Comparison of ENCODE assay signal across 14 cellular contexts in genomic region chr18:55248497-55248896, GRCh38.
DNase-seq lines count a peak whose midpoint lies in the region; ATAC-seq lines count a peak whose summit lies in the region.
"Had no signal": no experiment of that assay in that cellular context is flagged by ENCODE, and none has a peak within 500 bp of the region (broad histone marks: within the 10 kb centered on the region; RNA-seq: fewer than 3 reads in every experiment).

No MANE protein-coding gene starts in this region.

- ATAC-seq in GM18508 (IDR thresholded peaks at IDR 0.05; ENCODE audit: insufficient read depth, unreplicated experiment) (peak; percentile 28), GM21390 (IDR thresholded peaks at IDR 0.05; ENCODE audit: unreplicated experiment) (peak; percentile 33), HG03354 (IDR thresholded peaks at IDR 0.05; ENCODE audit: poor library complexity, severe bottlenecking, unreplicated experiment) (peak; percentile 26)
- ATAC-seq: esophagus mucosa, GM23338 had no signal

- peaks cover 2% of the 10 kb centered on the region for H3K36me3 Mint-ChIP-seq in activated T-helper 2 cell treated with anti-CD3 and anti-CD28 coated beads, Interferon-gamma antibody, Interleukin-2, Interleukin-4, amounts not matched to agents 10 μg/mL and 5 μg/mL and 100 μg/mL, durations not matched to agents 14 hours and 24 hours and 36 hours (ENCODE audit: low read depth)

- H3K4me1 Mint-ChIP-seq in activated T-helper 2 cell treated with anti-CD3 and anti-CD28 coated beads, Interferon-gamma antibody, Interleukin-2, Interleukin-4, amounts not matched to agents 10 μg/mL and 5 μg/mL and 100 μg/mL, durations not matched to agents 14 hours and 24 hours and 36 hours (ENCODE audit: low read depth) = peaks cover 46% of the 10 kb centered on the region

- H3K27ac Mint-ChIP-seq in activated T-helper 2 cell treated with anti-CD3 and anti-CD28 coated beads, Interferon-gamma antibody, Interleukin-2, Interleukin-4, amounts not matched to agents 10 μg/mL and 5 μg/mL and 100 μg/mL, durations not matched to agents 14 hours and 24 hours and 36 hours = peak overlapping the region; percentile 94
- H3K27ac Mint-ChIP-seq: GM23338; stimulated activated naive CD8-positive, alpha-beta T cell treated with anti-CD3 and anti-CD28 coated beads, Interleukin-15, Interleukin-2, amounts not matched to agents 100 ng/mL and 50 ng/mL, for 24 hours had no signal

- intact Hi-C loops in activated T-helper 2 cell treated with anti-CD3 and anti-CD28 coated beads, Interferon-gamma antibody, Interleukin-2, Interleukin-4, amounts not matched to agents 10 μg/mL and 5 μg/mL and 100 μg/mL, durations not matched to agents 14 hours and 24 hours and 36 hours (cut with micrococcal nuclease) = loop anchor here (5.0 to 10.0 kb wide), 4 partner anchors 239 to 986 kb away; no protein-coding TSS in a partner anchor
- intact Hi-C loops in cardiac septum (cut with DNase I) = no loop called here

- H3K4me3 Mint-ChIP-seq in activated T-helper 2 cell treated with anti-CD3 and anti-CD28 coated beads, Interferon-gamma antibody, Interleukin-2, Interleukin-4, amounts not matched to agents 10 μg/mL and 5 μg/mL and 100 μg/mL, durations not matched to agents 14 hours and 24 hours and 36 hours (ENCODE audit: low read depth) = no peak overlapping the region
- H3K4me3 Mint-ChIP-seq: GM23338; stimulated activated naive CD8-positive, alpha-beta T cell treated with anti-CD3 and anti-CD28 coated beads, Interleukin-15, Interleukin-2, amounts not matched to agents 100 ng/mL and 50 ng/mL, for 24 hours had no signal

- no peaks in the 10 kb centered on the region for H3K27me3 Mint-ChIP-seq in activated T-helper 2 cell treated with anti-CD3 and anti-CD28 coated beads, Interferon-gamma antibody, Interleukin-2, Interleukin-4, amounts not matched to agents 10 μg/mL and 5 μg/mL and 100 μg/mL, durations not matched to agents 14 hours and 24 hours and 36 hours (ENCODE audit: low read depth)
- H3K27me3 Mint-ChIP-seq: stimulated activated naive CD8-positive, alpha-beta T cell treated with anti-CD3 and anti-CD28 coated beads, Interleukin-15, Interleukin-2, amounts not matched to agents 100 ng/mL and 50 ng/mL, for 24 hours had no signal

- in situ Hi-C loops in ACHN (cut with HindIII; ENCODE audit: low pct_ligation_motif_present, low pct_unique_long_range_greater_than_20kb, low sequenced_read_pairs) = no loop called here

- DNase-seq in activated T-helper 2 cell treated with anti-CD3 and anti-CD28 coated beads, Interferon-gamma antibody, Interleukin-2, Interleukin-4, amounts not matched to agents 10 μg/mL and 5 μg/mL and 100 μg/mL, durations not matched to agents 14 hours and 24 hours and 36 hours (ENCODE audit: low spot score) = no peak
- DNase-seq in T-helper 9 cell = no peak
- no peak for DNase-seq in activated CD4-positive, alpha-beta T cell treated with anti-CD3 and anti-CD28 coated beads for 1 hour
- DNase-seq in cardiac septum (ENCODE audit: low spot score) = no peak
- DNase-seq in ACHN = no peak
- DNase-seq: NCI-H2081, pancreas had no signal

- no peaks in the 10 kb centered on the region for H3K9me3 Mint-ChIP-seq in activated T-helper 2 cell treated with anti-CD3 and anti-CD28 coated beads, Interferon-gamma antibody, Interleukin-2, Interleukin-4, amounts not matched to agents 10 μg/mL and 5 μg/mL and 100 μg/mL, durations not matched to agents 14 hours and 24 hours and 36 hours
- H3K9me3 Mint-ChIP-seq: GM23338; T-helper 2 cell treated with Interferon-gamma antibody and Interleukin-4, amounts not matched to agents 5 μg/mL and 100 μg/mL, for 36 hours had no signal
